29 cellular contexts compared by ENCODE assay signal in genomic region chr2:98008415-98008814, GRCh38.
"Had no signal": no experiment of that assay in that cellular context is flagged by ENCODE, and none has a peak within 500 bp of the region (broad histone marks: within the 10 kb centered on the region; RNA-seq: fewer than 3 reads in every experiment).

No MANE protein-coding gene starts in this region.

- H3K9me3 Mint-ChIP-seq: activated CD4-positive, alpha-beta memory T cell treated with anti-CD3 and anti-CD28 coated beads for 36 hours; activated naive CD4-positive, alpha-beta T cell treated with anti-CD3 and anti-CD28 coated beads for 36 hours; activated naive CD4-positive, alpha-beta T cell treated with anti-CD3 and anti-CD28 coated beads, Interleukin-2, amount 50 U/mL, for 24 hours; activated naive CD8-positive, alpha-beta T cell treated with anti-CD3 and anti-CD28 coated beads, Interleukin-2, amount 10 ng/mL, durations not matched to agents 7 days and 5 days; activated T-helper 1 cell treated with anti-CD3 and anti-CD28 coated beads, Interleukin-12 subunit alpha, Interleukin-12 subunit beta, Interleukin-2, Interleukin-4 antibody, amounts not matched to agents 30 ng/mL and 10 ng/mL and 1 ng/mL, durations not matched to agents 14 hours and 24 hours and 36 hours; activated T-helper 2 cell treated with anti-CD3 and anti-CD28 coated beads, Interferon-gamma antibody, Interleukin-2, Interleukin-4, amounts not matched to agents 10 μg/mL and 5 μg/mL and 100 μg/mL, durations not matched to agents 14 hours and 24 hours and 36 hours; central memory CD8-positive, alpha-beta T cell; dendritic cell treated with granulocyte-macrophage colony-stimulating factor and Interleukin-4, amounts not matched to agents 40 ng/mL and 50 ng/mL, for 4 days had no signal

- H3K4me1 Mint-ChIP-seq: activated naive CD4-positive, alpha-beta T cell treated with anti-CD3 and anti-CD28 coated beads, Interleukin-2, amount 50 U/mL, for 24 hours; central memory CD8-positive, alpha-beta T cell had no signal

- H3K4me3 ChIP-seq: coronary artery, dorsolateral prefrontal cortex had no signal

- FAIRE-seq: astrocyte, bronchial epithelial cell, frontal cortex had no signal

- H3K27ac Mint-ChIP-seq: activated CD4-positive, alpha-beta memory T cell treated with anti-CD3 and anti-CD28 coated beads for 36 hours; activated CD8-positive, alpha-beta memory T cell treated with anti-CD3 and anti-CD28 coated beads, Interleukin-2, amount 10 ng/mL, durations not matched to agents 7 days and 5 days; activated CD8-positive, alpha-beta T cell treated with anti-CD3 and anti-CD28 coated beads, Interleukin-2, amount 10 ng/mL, durations not matched to agents 7 days and 5 days; activated naive CD4-positive, alpha-beta T cell treated with anti-CD3 and anti-CD28 coated beads for 36 hours; activated naive CD4-positive, alpha-beta T cell treated with anti-CD3 and anti-CD28 coated beads, Interleukin-2, amount 50 U/mL, for 24 hours; activated naive CD8-positive, alpha-beta T cell treated with anti-CD3 and anti-CD28 coated beads, Interleukin-2, amount 10 ng/mL, durations not matched to agents 7 days and 5 days; activated T-helper 1 cell treated with anti-CD3 and anti-CD28 coated beads, Interleukin-12 subunit alpha, Interleukin-12 subunit beta, Interleukin-2, Interleukin-4 antibody, amounts not matched to agents 30 ng/mL and 10 ng/mL and 1 ng/mL, durations not matched to agents 14 hours and 24 hours and 36 hours; activated T-helper 2 cell treated with anti-CD3 and anti-CD28 coated beads, Interferon-gamma antibody, Interleukin-2, Interleukin-4, amounts not matched to agents 10 μg/mL and 5 μg/mL and 100 μg/mL, durations not matched to agents 14 hours and 24 hours and 36 hours; dendritic cell treated with granulocyte-macrophage colony-stimulating factor and Interleukin-4, amounts not matched to agents 40 ng/mL and 50 ng/mL, for 4 days; endodermal cell had no signal

- DNase-seq: activated CD4-positive, alpha-beta memory T cell treated with anti-CD3 and anti-CD28 coated beads for 36 hours; activated CD4-positive, alpha-beta T cell treated with anti-CD3 and anti-CD28 coated beads for 1 hour; activated CD4-positive, alpha-beta T cell treated with anti-CD3 and anti-CD28 coated beads for 4 hours; activated CD4-positive, alpha-beta T cell treated with anti-CD3 and anti-CD28 coated beads, Interleukin-2, amount 50 U/mL, for 1 hour; activated CD4-positive, CD25-positive, alpha-beta regulatory T cell; activated CD8-positive, alpha-beta memory T cell treated with anti-CD3 and anti-CD28 coated beads, Interleukin-2, amount 10 ng/mL, durations not matched to agents 7 days and 5 days; activated CD8-positive, alpha-beta memory T cell treated with anti-CD3 and anti-CD28 coated beads, Interleukin-2, amount 50 U/mL, for 4 hours; activated CD8-positive, alpha-beta T cell treated with anti-CD3 and anti-CD28 coated beads, Interleukin-2, amount 10 ng/mL, durations not matched to agents 7 days and 5 days; activated effector memory CD4-positive, alpha-beta T cell treated with anti-CD3 and anti-CD28 coated beads, Interleukin-2, amount 50 U/mL, for 16 hours; activated naive CD4-positive, alpha-beta T cell treated with anti-CD3 and anti-CD28 coated beads for 36 hours; activated naive CD8-positive, alpha-beta T cell treated with anti-CD3 and anti-CD28 coated beads, Interleukin-2, amount 10 ng/mL, durations not matched to agents 7 days and 5 days; activated T-cell treated with anti-CD3 and anti-CD28 coated beads, Interleukin-2, amount 50 U/mL, for 1 hour; activated T-cell treated with anti-CD3 and anti-CD28 coated beads, Interleukin-2, amount 50 U/mL, for 48 hours; brain microvascular endothelial cell; dorsolateral prefrontal cortex; effector memory CD4-positive, alpha-beta T cell; endodermal cell; foreskin fibroblast; T-helper 2 cell had no signal

- H3K36me3 ChIP-seq: brain microvascular endothelial cell had no signal

- ATAC-seq: activated CD8-positive, alpha-beta memory T cell treated with anti-CD3 and anti-CD28 coated beads, Interleukin-2, amount 10 ng/mL, durations not matched to agents 7 days and 5 days; activated CD8-positive, alpha-beta T cell treated with anti-CD3 and anti-CD28 coated beads, Interleukin-2, amount 10 ng/mL, durations not matched to agents 7 days and 5 days; esophagus mucosa had no signal

- H3K27me3 Mint-ChIP-seq: activated CD8-positive, alpha-beta memory T cell treated with anti-CD3 and anti-CD28 coated beads, Interleukin-2, amount 10 ng/mL, durations not matched to agents 7 days and 5 days; activated naive CD4-positive, alpha-beta T cell treated with anti-CD3 and anti-CD28 coated beads, Interleukin-2, amount 50 U/mL, for 24 hours; activated naive CD8-positive, alpha-beta T cell treated with anti-CD3 and anti-CD28 coated beads, Interleukin-2, amount 10 ng/mL, durations not matched to agents 7 days and 5 days; central memory CD8-positive, alpha-beta T cell had no signal

- H3K27me3 ChIP-seq: brain microvascular endothelial cell, dorsolateral prefrontal cortex had no signal

- H3K27ac ChIP-seq: brain microvascular endothelial cell, coronary artery, dorsolateral prefrontal cortex had no signal

- H3K4me3 Mint-ChIP-seq: activated CD4-positive, alpha-beta memory T cell treated with anti-CD3 and anti-CD28 coated beads for 36 hours; activated CD8-positive, alpha-beta memory T cell treated with anti-CD3 and anti-CD28 coated beads, Interleukin-2, amount 10 ng/mL, durations not matched to agents 7 days and 5 days; activated CD8-positive, alpha-beta T cell treated with anti-CD3 and anti-CD28 coated beads, Interleukin-2, amount 10 ng/mL, durations not matched to agents 7 days and 5 days; activated naive CD4-positive, alpha-beta T cell treated with anti-CD3 and anti-CD28 coated beads for 36 hours; activated naive CD4-positive, alpha-beta T cell treated with anti-CD3 and anti-CD28 coated beads, Interleukin-2, amount 50 U/mL, for 24 hours; activated naive CD8-positive, alpha-beta T cell treated with anti-CD3 and anti-CD28 coated beads, Interleukin-2, amount 10 ng/mL, durations not matched to agents 7 days and 5 days; activated T-helper 1 cell treated with anti-CD3 and anti-CD28 coated beads, Interleukin-12 subunit alpha, Interleukin-12 subunit beta, Interleukin-2, Interleukin-4 antibody, amounts not matched to agents 30 ng/mL and 10 ng/mL and 1 ng/mL, durations not matched to agents 14 hours and 24 hours and 36 hours; central memory CD8-positive, alpha-beta T cell; dendritic cell treated with granulocyte-macrophage colony-stimulating factor and Interleukin-4, amounts not matched to agents 40 ng/mL and 50 ng/mL, for 4 days; endodermal cell had no signal

- H3K36me3 Mint-ChIP-seq: activated CD8-positive, alpha-beta memory T cell treated with anti-CD3 and anti-CD28 coated beads, Interleukin-2, amount 10 ng/mL, durations not matched to agents 7 days and 5 days; activated naive CD4-positive, alpha-beta T cell treated with anti-CD3 and anti-CD28 coated beads, Interleukin-2, amount 50 U/mL, for 24 hours had no signal
